Comparison of ENCODE assay signal across 8 cellular contexts in the genomic region with DNA sequence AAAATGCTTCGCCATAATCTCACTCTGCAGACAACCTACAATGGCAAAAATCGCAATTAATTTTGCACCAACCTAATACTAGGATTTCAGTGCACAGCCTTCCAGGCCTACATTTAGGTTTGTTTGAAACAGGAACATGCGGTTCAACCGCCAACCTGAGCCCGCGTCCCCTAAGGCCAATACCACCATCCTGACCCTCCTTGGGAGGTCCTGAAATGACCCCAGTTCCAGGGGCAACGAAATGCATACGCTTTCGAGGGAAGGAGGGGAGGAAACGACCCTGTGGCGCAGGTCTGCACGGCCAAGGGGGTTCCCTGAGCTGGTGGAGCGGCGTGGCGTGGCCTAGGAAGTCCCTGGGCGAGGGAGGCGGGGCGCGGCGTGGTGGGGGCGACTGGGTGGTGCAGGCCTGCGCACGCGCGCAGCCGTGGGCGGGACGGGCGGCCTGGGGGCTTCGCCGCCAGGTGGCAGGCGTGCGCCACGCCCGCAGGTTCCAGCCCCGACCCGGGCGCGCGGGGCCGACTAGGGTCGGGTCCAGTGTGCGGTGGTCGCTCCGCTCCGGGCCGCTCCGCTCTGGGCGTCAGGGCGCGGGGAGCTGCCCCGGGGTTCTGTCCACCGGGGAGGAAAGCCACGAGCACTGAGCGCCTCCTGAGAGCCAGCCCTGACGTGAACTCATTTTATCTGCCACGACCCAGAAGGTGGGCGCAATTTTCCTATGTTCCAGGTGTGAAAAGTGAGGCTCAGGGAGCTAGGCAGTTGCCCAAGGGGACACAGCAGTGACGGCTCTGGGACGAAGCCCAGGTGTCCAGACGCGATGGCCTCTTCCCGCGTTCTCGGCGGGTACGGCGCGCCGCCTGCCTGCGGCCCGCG.
DNase-seq lines count a peak whose midpoint lies in the region; ATAC-seq and TF ChIP-seq lines count a peak whose summit lies in the region.

No MANE protein-coding gene starts in this region.

- H3K4me3 ChIP-seq in HEK293 (ENCODE audit: low read depth, low read length) (peak overlapping the region; percentile 69), heart left ventricle (peak overlapping the region; percentile 34 to 90 (median 74))

- H3K9me3 Mint-ChIP-seq in activated naive CD8-positive, alpha-beta T cell treated with anti-CD3 and anti-CD28 coated beads, Interleukin-2, amount 50 U/mL, for 24 hours: no peaks in the 10 kb centered on the region

- H3K27ac ChIP-seq in HEK293 (ENCODE audit: extremely low read depth, low read depth, low read length) (peak overlapping the region; percentile 82), heart left ventricle (peak overlapping the region; percentile 77 to 99 (median 92))

- intact Hi-C loops in heart left ventricle (cut with DNase I): loop anchor here (1.0 to 10.0 kb wide), 19 partner anchors 44 to 569 kb away; a partner anchor contains a TSS
- intact Hi-C loops in posterior vena cava (cut with DNase I): loop anchor here (5.0 to 10.0 kb wide), 6 partner anchors 143 to 1837 kb away; a partner anchor contains a TSS

- no peaks in the 10 kb centered on the region for H3K36me3 ChIP-seq in HEK293 (ENCODE audit: control insufficient read depth in 2 of 2, insufficient read depth in 1 of 2, low read length in 2 of 2)
- peaks cover 0 to 3% (median 0%) of the 10 kb centered on the region in 9 donors for H3K36me3 ChIP-seq in heart left ventricle

- H3K27me3 ChIP-seq in heart left ventricle: no peaks in the 10 kb centered on the region

- peak; percentile 92 for TF ChIP-seq CTCF in GM10248 (IDR thresholded peaks at IDR 0.05; ENCODE audit: control extremely low read depth, extremely low read depth, low read depth, missing control alignments)
- TF ChIP-seq CTCF in HEK293 (tag by site-specific recombination; IDR thresholded peaks at IDR 0.05): no peak
- peak; percentile 43 to 98 (median 88) for TF ChIP-seq CTCF in heart left ventricle (IDR thresholded peaks at IDR 0.05)

- no peaks in the 10 kb centered on the region for H3K9me3 ChIP-seq in HEK293 (ENCODE audit: control insufficient read depth, insufficient read depth, low read depth, low read length)
- no peaks in the 10 kb centered on the region for H3K9me3 ChIP-seq in heart left ventricle

- POLR2A ChIA-PET in GM10248 (lab: Yijun Ruan, JAX): interaction anchor here (0.6 to 0.9 kb wide), 2 partner anchors 401 to 550 kb away, joined by 3 read pairs; no protein-coding TSS in a partner anchor
- POLR2A ChIA-PET in HEK293 (lab: Yijun Ruan, JAX): interaction anchor here (0.6 to 3.7 kb wide), 4 partner anchors 154 to 547 kb away, joined by 3 to 41 read pairs (median 6); a partner anchor contains a TSS

- DNase-seq in GM10248 (ENCODE audit: extremely low spot score): peak; percentile 97
- peak; percentile 87 for DNase-seq in NAMALWA (ENCODE audit: low spot score)
- DNase-seq in SW 1271 (lab: John Stamatoyannopoulos, UW): peak; percentile 40 to 65
- DNase-seq in activated naive CD8-positive, alpha-beta T cell treated with anti-CD3 and anti-CD28 coated beads, Interleukin-2, amount 50 U/mL, for 24 hours: peak; percentile 95
- peak; percentile 89 to 95 (median 91) for DNase-seq in heart left ventricle
- peak; percentile 96 for DNase-seq in posterior vena cava (ENCODE audit: low spot score)
- DNase-seq in ureter (ENCODE audit: low spot score): peak; percentile 92

- peaks cover 65% of the 10 kb centered on the region for H3K4me1 Mint-ChIP-seq in activated naive CD8-positive, alpha-beta T cell treated with anti-CD3 and anti-CD28 coated beads, Interleukin-2, amount 50 U/mL, for 24 hours

- H3K27me3 Mint-ChIP-seq in activated naive CD8-positive, alpha-beta T cell treated with anti-CD3 and anti-CD28 coated beads, Interleukin-2, amount 50 U/mL, for 24 hours: no peaks in the 10 kb centered on the region

- H3K36me3 Mint-ChIP-seq in activated naive CD8-positive, alpha-beta T cell treated with anti-CD3 and anti-CD28 coated beads, Interleukin-2, amount 50 U/mL, for 24 hours (ENCODE audit: low read depth): peaks cover 5% of the 10 kb centered on the region

- peak; percentile 51 for ATAC-seq in activated naive CD8-positive, alpha-beta T cell treated with anti-CD3 and anti-CD28 coated beads, Interleukin-2, amount 50 U/mL, for 24 hours
- ATAC-seq in heart left ventricle: peak; percentile 34 to 75 (median 64)

- TF ChIP-seq POLR2A in heart left ventricle (IDR thresholded peaks at IDR 0.05): peak in 1 of 2 donors; percentile 42

- 4 to 21% (median 6%) methylated on average over 14 to 73 of the region's 73 CpGs for WGBS in heart left ventricle, 4 donors

- CTCF ChIA-PET in GM10248 (lab: Yijun Ruan, JAX) (interaction anchor here (0.6 to 4.1 kb wide), 29 partner anchors 9 to 694 kb away, joined by 3 to 32 read pairs (median 4); a partner anchor contains a TSS), HEK293 (lab: Yijun Ruan, JAX) (interaction anchor here (0.5 to 2.5 kb wide), 43 partner anchors 9 to 998 kb away, joined by 3 to 19 read pairs (median 4); a partner anchor contains a TSS)

- peak overlapping the region; percentile 94 for H3K27ac Mint-ChIP-seq in activated naive CD8-positive, alpha-beta T cell treated with anti-CD3 and anti-CD28 coated beads, Interleukin-2, amount 50 U/mL, for 24 hours

- H3K4me1 ChIP-seq in HEK293 (ENCODE audit: control insufficient read depth, insufficient read depth, low read length) (no peaks in the 10 kb centered on the region), heart left ventricle (peaks cover 4 to 60% (median 38%) of the 10 kb centered on the region in 12 donors)

- H3K4me3 Mint-ChIP-seq in activated naive CD8-positive, alpha-beta T cell treated with anti-CD3 and anti-CD28 coated beads, Interleukin-2, amount 50 U/mL, for 24 hours: peak overlapping the region; percentile 85

TF ChIP-seq in HEK293, 187 proteins besides CTCF, POLR2A, EP300 and RAD21 (continues in another document):
- TF ChIP-seq ZNF16 (tag by site-specific recombination; IDR thresholded peaks at IDR 0.05; ENCODE audit: low read depth): no peak
- TF ChIP-seq ZNF707 (tag by site-specific recombination; IDR thresholded peaks at IDR 0.05): no peak
- TF ChIP-seq, protein P1, sequence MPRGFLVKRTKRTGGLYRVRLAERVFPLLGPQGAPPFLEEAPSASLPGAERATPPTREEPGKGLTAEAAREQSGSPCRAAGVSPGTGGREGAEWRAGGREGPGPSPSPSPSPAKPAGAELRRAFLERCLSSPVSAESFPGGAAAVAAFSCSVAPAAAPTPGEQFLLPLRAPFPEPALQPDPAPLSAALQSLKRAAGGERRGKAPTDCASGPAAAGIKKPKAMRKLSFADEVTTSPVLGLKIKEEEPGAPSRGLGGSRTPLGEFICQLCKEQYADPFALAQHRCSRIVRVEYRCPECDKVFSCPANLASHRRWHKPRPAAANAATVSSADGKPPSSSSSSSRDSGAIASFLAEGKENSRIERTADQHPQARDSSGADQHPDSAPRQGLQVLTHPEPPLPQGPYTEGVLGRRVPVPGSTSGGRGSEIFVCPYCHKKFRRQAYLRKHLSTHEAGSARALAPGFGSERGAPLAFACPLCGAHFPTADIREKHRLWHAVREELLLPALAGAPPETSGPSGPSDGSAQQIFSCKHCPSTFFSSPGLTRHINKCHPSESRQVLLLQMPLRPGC (tag by site-specific recombination; IDR thresholded peaks at IDR 0.05): no peak
- TF ChIP-seq KLF8 (tag by site-specific recombination; IDR thresholded peaks at IDR 0.05): no peak
- no peak for TF ChIP-seq ZSCAN23 (tag by site-specific recombination; IDR thresholded peaks at IDR 0.05)
- TF ChIP-seq, protein P2, sequence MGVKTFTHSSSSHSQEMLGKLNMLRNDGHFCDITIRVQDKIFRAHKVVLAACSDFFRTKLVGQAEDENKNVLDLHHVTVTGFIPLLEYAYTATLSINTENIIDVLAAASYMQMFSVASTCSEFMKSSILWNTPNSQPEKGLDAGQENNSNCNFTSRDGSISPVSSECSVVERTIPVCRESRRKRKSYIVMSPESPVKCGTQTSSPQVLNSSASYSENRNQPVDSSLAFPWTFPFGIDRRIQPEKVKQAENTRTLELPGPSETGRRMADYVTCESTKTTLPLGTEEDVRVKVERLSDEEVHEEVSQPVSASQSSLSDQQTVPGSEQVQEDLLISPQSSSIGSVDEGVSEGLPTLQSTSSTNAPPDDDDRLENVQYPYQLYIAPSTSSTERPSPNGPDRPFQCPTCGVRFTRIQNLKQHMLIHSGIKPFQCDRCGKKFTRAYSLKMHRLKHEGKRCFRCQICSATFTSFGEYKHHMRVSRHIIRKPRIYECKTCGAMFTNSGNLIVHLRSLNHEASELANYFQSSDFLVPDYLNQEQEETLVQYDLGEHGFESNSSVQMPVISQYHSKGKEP (tag by site-specific recombination; IDR thresholded peaks at IDR 0.05): no peak
- no peak for TF ChIP-seq HOXA7 (CRISPR knock-in tag; IDR thresholded peaks at IDR 0.05; ENCODE audit: borderline replicate concordance)
- TF ChIP-seq ZNF830 (tag by site-specific recombination; IDR thresholded peaks at IDR 0.05; ENCODE audit: low read depth): no peak
- no peak for TF ChIP-seq ZNF530 (tag by site-specific recombination; IDR thresholded peaks at IDR 0.05; ENCODE audit: low read depth)
- TF ChIP-seq ZNF354C (tag by site-specific recombination; IDR thresholded peaks at IDR 0.05; ENCODE audit: borderline replicate concordance, low read depth): no peak
- no peak for TF ChIP-seq SETDB1 (IDR thresholded peaks at IDR 0.05; ENCODE audit: insufficient read length, low read length)
- TF ChIP-seq ZNF292 (tag by site-specific recombination; IDR thresholded peaks at IDR 0.05; ENCODE audit: borderline replicate concordance, low read depth): no peak
- TF ChIP-seq ZNF785 (tag by site-specific recombination; IDR thresholded peaks at IDR 0.05): no peak
- no peak for TF ChIP-seq ZNF174 (tag by site-specific recombination; IDR thresholded peaks at IDR 0.05)
- no peak for TF ChIP-seq ZNF266 (tag by site-specific recombination; IDR thresholded peaks at IDR 0.05; ENCODE audit: low read depth)

Comparison
In these comparisons a context has a peak if more than half of its experiments do, and no peak if none do; other contexts are left out.
1. Peak in every context shown above with its lines: DNase-seq, ATAC-seq, H3K4me3 ChIP-seq and H3K27ac ChIP-seq.